Comparison of ENCODE assay signal across 22 cellular contexts in the genomic region with DNA sequence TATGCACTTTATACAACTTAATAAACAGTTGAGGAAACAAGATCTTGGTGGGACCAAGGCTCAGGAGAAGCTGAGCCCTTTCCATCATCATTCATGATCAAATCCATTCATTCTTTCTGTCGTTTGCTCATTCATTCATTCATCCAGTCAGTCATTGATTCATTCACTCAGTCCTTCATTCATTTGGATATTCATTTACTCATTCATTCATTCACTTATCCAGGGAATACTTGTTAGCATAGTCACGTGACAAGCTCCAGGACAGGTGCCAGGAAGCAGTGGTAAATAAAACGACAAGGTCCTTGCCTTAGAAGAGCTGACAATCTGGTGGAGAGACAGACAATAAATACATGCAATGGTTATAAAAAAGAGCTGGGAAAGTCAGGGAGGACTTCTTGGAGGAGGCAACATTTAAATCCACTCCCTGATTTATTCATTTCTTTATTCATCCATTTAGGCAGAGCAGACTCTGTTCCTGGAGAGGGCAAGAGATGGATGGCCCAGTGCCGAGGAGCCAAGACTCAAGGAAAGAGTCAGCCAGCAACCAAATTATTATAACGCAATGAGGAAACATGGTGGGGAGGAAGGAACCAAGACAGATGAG.
DNase-seq lines count a peak whose midpoint lies in the region; ATAC-seq and TF ChIP-seq lines count a peak whose summit lies in the region.
"Had no signal": no experiment of that assay in that cellular context is flagged by ENCODE, and none has a peak within 500 bp of the region (broad histone marks: within the 10 kb centered on the region; RNA-seq: fewer than 3 reads in every experiment).

No MANE protein-coding gene starts in this region.

- POLR2A ChIA-PET in IMR-90 (lab: Charles Lee; ENCODE audit: unreplicated experiment) (no interaction called here), HEK293T (lab: Yijun Ruan, JAX) (no interaction called here)

- no peak overlapping the region for H3K27ac ChIP-seq in IMR-90 (ENCODE audit: insufficient read depth, low read length)
- no peak overlapping the region for H3K27ac ChIP-seq in colonic mucosa
- no peak overlapping the region for H3K27ac ChIP-seq in stomach
- H3K27ac ChIP-seq: BLaER1, KMS-11, SJCRH30 had no signal

- no peak overlapping the region for H4K91ac ChIP-seq in IMR-90 (ENCODE audit: insufficient read depth, low read depth, low read length)

- dilution Hi-C loops in IMR-90 (cut with HindIII; ENCODE audit: low sequenced_read_pairs, unreplicated experiment), result no loop called here

- H2BK120ac ChIP-seq in IMR-90 (ENCODE audit: low read depth, low read length), result no peak overlapping the region

- H3K4me1 ChIP-seq in IMR-90 (ENCODE audit: control insufficient read depth, insufficient read depth, low read length), result peaks cover 7% of the 10 kb centered on the region
- H3K4me1 ChIP-seq in colonic mucosa, result no peaks in the 10 kb centered on the region
- peaks cover 12 to 22% (median 18%) of the 10 kb centered on the region in 4 donors for H3K4me1 ChIP-seq in stomach

- H3K18ac ChIP-seq in IMR-90 (ENCODE audit: low read depth, low read length), result no peak overlapping the region

- no peak overlapping the region for H2AFZ ChIP-seq in IMR-90 (replicated peaks; ENCODE audit: low read length, poor library complexity)

- intact Hi-C loops in IMR-90 (cut with micrococcal nuclease), result no loop called here
- intact Hi-C loops in colonic mucosa (cut with DNase I), result no loop called here
- intact Hi-C loops in stomach (cut with DNase I; ENCODE audit: low total_unique reads), result no loop called here

- TF ChIP-seq RAD21 in IMR-90 (IDR thresholded peaks at IDR 0.05; ENCODE audit: low read length), result no peak

- 66% methylated on average over 3 of the region's 5 CpGs; no CpG with 5 or more reads in 1 of the 2 experiments for WGBS in IMR-90 (ENCODE audit: extremely low coverage in 2 of 2, insufficient read length in 1 of 2), 2 experiments
- 51 to 60% (median 54%) methylated on average over 5 of the region's 5 CpGs for WGBS in stomach, 5 donors

- H3K79me1 ChIP-seq in IMR-90 (ENCODE audit: low read depth in 1 of 2, low read length in 2 of 2), result no peaks in the 10 kb centered on the region

- H3K36me3 ChIP-seq in IMR-90 (ENCODE audit: control insufficient read depth, insufficient read depth, low read length) (no peaks in the 10 kb centered on the region), colonic mucosa (no peaks in the 10 kb centered on the region), stomach (no peaks in the 10 kb centered on the region)
- H3K36me3 ChIP-seq: BLaER1, SJCRH30 had no signal

- H3K4me2 ChIP-seq in IMR-90 (ENCODE audit: low read depth, low read length), result no peak overlapping the region
- H3K4me2 ChIP-seq: BLaER1, KMS-11 had no signal

- TF ChIP-seq POLR2A in IMR-90 (IDR thresholded peaks at IDR 0.05; ENCODE audit: low read depth, low read length) (no peak), stomach (IDR thresholded peaks at IDR 0.05) (no peak)

- no peak overlapping the region for H3K9ac ChIP-seq in IMR-90 (ENCODE audit: low read depth, low read length)
- no peak overlapping the region for H3K9ac ChIP-seq in colonic mucosa (ENCODE audit: low read depth in 2 of 2, low read length in 2 of 2)
- H3K9ac ChIP-seq: BLaER1, KMS-11 had no signal

- no TSS peak for BruUV-seq in IMR-90 (replicated peaks; lab: Mats Ljungman, UMichigan)

- H3K27me3 ChIP-seq in IMR-90 (ENCODE audit: control insufficient read depth, insufficient read depth, low read length), result peaks cover 43% of the 10 kb centered on the region
- peaks cover 6% of the 10 kb centered on the region for H3K27me3 ChIP-seq in colonic mucosa
- H3K27me3 ChIP-seq in stomach, result peaks cover 0 to 64% (median 17%) of the 10 kb centered on the region in 3 donors

- TF ChIP-seq EP300 in stomach (IDR thresholded peaks at IDR 0.05), result no peak

- H2AK5ac ChIP-seq in IMR-90 (ENCODE audit: low read depth, low read length), result no peak overlapping the region

- no peak overlapping the region for H3K56ac ChIP-seq in IMR-90 (ENCODE audit: extremely low read depth, insufficient read depth, low read length)

- H2BK5ac ChIP-seq in IMR-90 (ENCODE audit: low read depth, low read length, poor library complexity, severe bottlenecking), result no peak overlapping the region

- no peak overlapping the region for H4K5ac ChIP-seq in IMR-90 (ENCODE audit: low read depth, low read length)

- H2AK9ac ChIP-seq in IMR-90 (replicated peaks; ENCODE audit: low read depth, low read length, poor library complexity), result no peak overlapping the region

- no peaks in the 10 kb centered on the region for H4K20me1 ChIP-seq in IMR-90 (ENCODE audit: insufficient read depth, low read length)

- no peak overlapping the region for H3K23ac ChIP-seq in IMR-90 (ENCODE audit: low read depth, low read length)

- no peak for DNase-seq in IMR-90
- peak; percentile 16 for DNase-seq in NCI-H2029 treated with DMSO at 0.1 percent for 48 hours (lab: John Stamatoyannopoulos, UW)
- peak; percentile 29 for DNase-seq in colonic mucosa
- DNase-seq in stomach, result peak; percentile 51
- DNase-seq in EL, result no peak
- DNase-seq in stimulated activated CD4-positive, alpha-beta T cell treated with anti-CD3 and anti-CD28 coated beads, Interleukin-4, amount 100 ng/mL, for 1 hour, result no peak
- DNase-seq in HEK293T (ENCODE audit: extremely low spot score), result no peak
- DNase-seq: ACHN; CD4-positive, alpha-beta T cell; COR-L47; DND-41; GOT3; NCI-H1105 treated with DMSO at 0.1 percent for 48 hours; NCI-H1694; NCI-H2107; NCI-H524; OCI-M1; SJCRH30; T-helper 1 cell had no signal

- H3K4me3 ChIP-seq in IMR-90 (ENCODE audit: insufficient read depth, low read depth, low read length) (no peak overlapping the region), colonic mucosa (no peak overlapping the region), stomach (no peak overlapping the region)
- H3K4me3 ChIP-seq: BLaER1, SJCRH30 had no signal

- TF ChIP-seq CTCF in IMR-90 (conservative IDR thresholded peaks at IDR 0.05; ENCODE audit: low read depth, low read length) (no peak), colonic mucosa (IDR thresholded peaks at IDR 0.05) (no peak), stomach (IDR thresholded peaks at IDR 0.05) (no peak)

- CTCF ChIA-PET in IMR-90 (lab: Yijun Ruan, JAX) (interaction anchor here (0.9 kb wide), 1 partner anchor 363 kb away, joined by 4 read pairs; no protein-coding TSS in a partner anchor), HEK293T (lab: Yijun Ruan, JAX) (interaction anchor here (1.2 kb wide), 1 partner anchor 363 kb away, joined by 4 read pairs; no protein-coding TSS in a partner anchor)

- H3K14ac ChIP-seq in IMR-90 (replicated peaks; ENCODE audit: low read depth, low read length), result no peak overlapping the region

- H3K9me3 ChIP-seq in IMR-90 (ENCODE audit: control insufficient read depth, insufficient read depth, low read length), result no peaks in the 10 kb centered on the region
- no peaks in the 10 kb centered on the region for H3K9me3 ChIP-seq in colonic mucosa
- no peaks in the 10 kb centered on the region for H3K9me3 ChIP-seq in stomach
- H3K9me3 ChIP-seq: BLaER1, SJCRH30 had no signal

- H3K4ac ChIP-seq in IMR-90 (ENCODE audit: low read depth, low read length), result no peak overlapping the region

- no peak overlapping the region for H4K8ac ChIP-seq in IMR-90 (ENCODE audit: low read depth in 2 of 2, low read length in 2 of 2)

- no peak overlapping the region for H2BK15ac ChIP-seq in IMR-90 (ENCODE audit: low read depth, low read length)

- in situ Hi-C loops in IMR-90 (cut with MboI; ENCODE audit: low sequenced_read_pairs), result no loop called here

- H3K9me1 ChIP-seq in IMR-90 (ENCODE audit: insufficient read depth, low read length), result no peaks in the 10 kb centered on the region

- ATAC-seq in IMR-90 (ENCODE audit: low read depth), result no peak
- ATAC-seq: HCT116 had no signal

- H2BK20ac ChIP-seq in IMR-90 (ENCODE audit: low read depth, low read length), result no peak overlapping the region

TF ChIP-seq in IMR-90, 13 proteins besides CTCF, POLR2A, EP300 and RAD21 (continues in another document):
- no peak for TF ChIP-seq ELK1 (IDR thresholded peaks at IDR 0.05; ENCODE audit: borderline replicate concordance, low read depth, low read length)
- no peak for TF ChIP-seq MAFK (IDR thresholded peaks at IDR 0.05; ENCODE audit: low read depth, low read length)

TF ChIP-seq in HEK293T, 16 proteins besides CTCF, POLR2A, EP300 and RAD21:
- TF ChIP-seq CTBP1 (IDR thresholded peaks at IDR 0.05; ENCODE audit: borderline replicate concordance) (no peak), PKNOX1 (IDR thresholded peaks at IDR 0.05) (no peak), FOXK2 (IDR thresholded peaks at IDR 0.05) (no peak), ZNF384 (IDR thresholded peaks at IDR 0.05) (no peak), ARNT (IDR thresholded peaks at IDR 0.05) (no peak), HDGF (IDR thresholded peaks at IDR 0.05; ENCODE audit: borderline replicate concordance) (no peak), LEF1 (IDR thresholded peaks at IDR 0.05; ENCODE audit: borderline replicate concordance) (no peak), L3MBTL2 (conservative IDR thresholded peaks at IDR 0.05) (no peak), FOXA1 (IDR thresholded peaks at IDR 0.05) (no peak)

Comparison
In these comparisons a context has a peak if more than half of its experiments do, and no peak if none do; other contexts are left out.
1. DNase-seq: peak in NCI-H2029 treated with DMSO at 0.1 percent for 48 hours (single experiment), colonic mucosa (single experiment) and stomach (single experiment); none in IMR-90 (single experiment), EL (single experiment), stimulated activated CD4-positive, alpha-beta T cell treated with anti-CD3 and anti-CD28 coated beads, Interleukin-4, amount 100 ng/mL, for 1 hour (single experiment) and HEK293T (single experiment).